Comparison of ENCODE assay signal across 9 cellular contexts in genomic region chr19:35714601-35715354, GRCh38. TPM values are rescaled to one million over a fixed set of nuclear protein-coding genes. Genes with fewer than 3 reads are reported as not detected.
A peak's percentile ranks its signal among the peaks of the same experiment; 100 is the strongest.
DNase-seq lines count a peak whose midpoint lies in the region; ATAC-seq and TF ChIP-seq lines count a peak whose summit lies in the region.
"Had no signal": no experiment of that assay in that cellular context is flagged by ENCODE, and none has a peak within 500 bp of the region (broad histone marks: within the 10 kb centered on the region; RNA-seq: fewer than 3 reads in every experiment).

No MANE protein-coding gene starts in this region.

- ATAC-seq in Right ventricle myocardium inferior: no peak
- ATAC-seq in stimulated activated naive CD8-positive, alpha-beta T cell treated with anti-CD3 and anti-CD28 coated beads, Interleukin-15, amount 100 ng/mL, for 72 hours: no peak
- no peak for ATAC-seq in esophagus mucosa
- no peak for ATAC-seq in HG03565 (IDR thresholded peaks at IDR 0.05; ENCODE audit: unreplicated experiment)
- ATAC-seq: left colon had no signal

- no peaks in the 10 kb centered on the region for H3K9me3 ChIP-seq in WERI-Rb-1 (ENCODE audit: severe bottlenecking)
- H3K9me3 ChIP-seq: breast epithelium had no signal

- peak overlapping the region; percentile 98 to 99 for H3K27ac Mint-ChIP-seq in stimulated activated naive CD8-positive, alpha-beta T cell treated with anti-CD3 and anti-CD28 coated beads, Interleukin-15, amount 100 ng/mL, for 72 hours

- H3K36me3 ChIP-seq in WERI-Rb-1: peaks cover 5% of the 10 kb centered on the region
- H3K36me3 ChIP-seq: breast epithelium had no signal

- H3K9me3 Mint-ChIP-seq in stimulated activated naive CD8-positive, alpha-beta T cell treated with anti-CD3 and anti-CD28 coated beads, Interleukin-15, amount 100 ng/mL, for 72 hours: no peaks in the 10 kb centered on the region

- no peaks in the 10 kb centered on the region for H3K27me3 Mint-ChIP-seq in stimulated activated naive CD8-positive, alpha-beta T cell treated with anti-CD3 and anti-CD28 coated beads, Interleukin-15, amount 100 ng/mL, for 72 hours

- peak; percentile 40; the same call in 1 of the 2 replicates for TF ChIP-seq CTCF in WERI-Rb-1 (IDR thresholded peaks at IDR 0.05; ENCODE audit: low read depth, low read length)

- H3K4me3 Mint-ChIP-seq in stimulated activated naive CD8-positive, alpha-beta T cell treated with anti-CD3 and anti-CD28 coated beads, Interleukin-15, amount 100 ng/mL, for 72 hours: peak overlapping the region; percentile 88 to 93

- DNase-seq in Right ventricle myocardium inferior (ENCODE audit: missing footprints): peak; percentile 42
- DNase-seq in cardiac septum (ENCODE audit: low spot score): no peak
- DNase-seq in WERI-Rb-1: peak; percentile 58
- DNase-seq in stimulated activated naive CD8-positive, alpha-beta T cell treated with anti-CD3 and anti-CD28 coated beads, Interleukin-15, amount 100 ng/mL, for 72 hours: peak in 1 of 2 donors; percentile 57
- DNase-seq: EL, left colon had no signal

- H3K27me3 ChIP-seq in WERI-Rb-1 (ENCODE audit: insufficient read depth, low read depth, severe bottlenecking): no peaks in the 10 kb centered on the region
- H3K27me3 ChIP-seq: breast epithelium had no signal

- intact Hi-C loops in Right ventricle myocardium inferior (cut with DNase I) (no loop called here), cardiac septum (cut with DNase I) (loop anchor here (5.0 to 10.0 kb wide), 2 partner anchors 110 to 167 kb away; partner anchors contain the start of gene TMEM147)

- H3K4me3 ChIP-seq in WERI-Rb-1 (ENCODE audit: low read depth, low read length): no peak overlapping the region

- peaks cover 60% of the 10 kb centered on the region for H3K4me1 Mint-ChIP-seq in stimulated activated naive CD8-positive, alpha-beta T cell treated with anti-CD3 and anti-CD28 coated beads, Interleukin-15, amount 100 ng/mL, for 72 hours

- peak overlapping the region; percentile 93 for H3K27ac ChIP-seq in WERI-Rb-1

RNA-seq across cellular contexts. Expression of gene KMT2B, which starts 3.0 kb away (rescaled TPM):
- 12.7 TPM for total RNA-seq in Right ventricle myocardium inferior
- total RNA-seq in cardiac septum: 19.9 TPM
- total RNA-seq in esophagus mucosa: 21.1 TPM

RNA-seq across cellular contexts. Expression of gene ZBTB32, which starts 10.4 kb away (rescaled TPM):
- total RNA-seq in Right ventricle myocardium inferior (not detected), cardiac septum (0.13 TPM), esophagus mucosa (not detected)

RNA-seq across cellular contexts. Expression of gene IGFLR1, which starts 27.5 kb away (rescaled TPM):
- 5.1 TPM for total RNA-seq in Right ventricle myocardium inferior
- 4.2 TPM for total RNA-seq in cardiac septum
- 2.4 TPM for total RNA-seq in esophagus mucosa

RNA-seq across cellular contexts. Expression of gene U2AF1L4, which starts 30.4 kb away (rescaled TPM):
- total RNA-seq in Right ventricle myocardium inferior (19.5 TPM), cardiac septum (24.9 TPM), esophagus mucosa (10.1 TPM)

RNA-seq across cellular contexts. Expression of gene PSENEN, which starts 30.7 kb away (rescaled TPM):
- total RNA-seq in Right ventricle myocardium inferior (44.7 TPM), cardiac septum (43.2 TPM), esophagus mucosa (56.9 TPM)
